ENCODE assay signal across 24 cellular contexts in the genomic region with DNA sequence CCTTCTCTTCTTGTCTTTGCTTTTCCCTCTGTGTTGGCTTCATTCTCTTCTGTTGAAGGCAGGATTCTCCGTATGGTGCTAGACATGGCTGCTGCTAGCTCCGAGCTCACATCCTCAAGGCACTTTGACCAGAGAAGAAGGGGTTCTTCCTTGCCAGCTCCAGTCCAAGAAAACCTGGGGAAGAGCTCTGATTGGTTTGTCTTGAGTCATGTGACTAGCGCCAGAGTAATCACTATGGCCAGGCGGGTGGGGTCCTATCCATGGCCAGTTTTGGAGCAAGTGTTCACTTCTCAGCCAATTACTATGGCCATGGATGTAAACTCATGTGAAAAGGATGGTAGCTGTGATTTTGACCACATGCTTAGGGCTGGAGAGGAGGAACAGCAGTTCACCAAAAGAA.
A peak's percentile ranks its signal among the peaks of the same experiment; 100 is the strongest.
DNase-seq lines count a peak whose midpoint lies in the region; ATAC-seq, FAIRE-seq and TF ChIP-seq lines count a peak whose summit lies in the region.
"Had no signal": no experiment of that assay in that cellular context is flagged by ENCODE, and none has a peak within 500 bp of the region (broad histone marks: within the 10 kb centered on the region; RNA-seq: fewer than 3 reads in every experiment).

No MANE protein-coding gene starts in this region.

- no peak overlapping the region for H2AFZ ChIP-seq in K562 (ENCODE audit: low read depth, low read length)

- H3K4me1 ChIP-seq in K562 (replicated peaks in 1 of 2; ENCODE audit: control insufficient read depth in 2 of 2, insufficient read depth in 2 of 2, low read length in 2 of 2) (no peaks in the 10 kb centered on the region), Caco-2 (no peaks in the 10 kb centered on the region)
- H3K4me1 ChIP-seq in effector memory CD4-positive, alpha-beta T cell (ENCODE audit: control insufficient read depth, insufficient read depth, low read length, poor library complexity, severe bottlenecking): no peaks in the 10 kb centered on the region
- H3K4me1 ChIP-seq: BLaER1 had no signal

- no peaks in the 10 kb centered on the region for H3K9me1 ChIP-seq in K562 (ENCODE audit: control insufficient read depth, insufficient read depth, low read length)

- no peak for FAIRE-seq in K562 (lab: Jason Lieb, UNC)
- FAIRE-seq: A204.1, D721Med, GM12891, GM18507, H1 had no signal

- no peak for TF ChIP-seq EP300 in K562 (IDR thresholded peaks at IDR 0.05; ENCODE audit: low read length)

- peaks cover 3% of the 10 kb centered on the region for H3K36me3 Mint-ChIP-seq in activated CD4-positive, alpha-beta T cell treated with anti-CD3 and anti-CD28 coated beads for 36 hours (ENCODE audit: low read depth)
- no peaks in the 10 kb centered on the region for H3K36me3 Mint-ChIP-seq in activated naive CD4-positive, alpha-beta T cell treated with anti-CD3 and anti-CD28 coated beads for 36 hours (ENCODE audit: low read depth)
- H3K36me3 Mint-ChIP-seq in Caco-2 (ENCODE audit: insufficient read depth, unreplicated experiment): no peaks in the 10 kb centered on the region
- no peaks in the 10 kb centered on the region for H3K36me3 Mint-ChIP-seq in activated T-cell treated with anti-CD3 and anti-CD28 coated beads, Interleukin-2, amount 50 U/mL, for 72 hours (ENCODE audit: insufficient read depth in 2 of 2)
- H3K36me3 Mint-ChIP-seq: CD4-positive, CD25-positive, alpha-beta regulatory T cell; CD8-positive, alpha-beta T cell had no signal

- intact Hi-C loops in activated CD4-positive, alpha-beta T cell treated with anti-CD3 and anti-CD28 coated beads for 36 hours (cut with DNase I, micrococcal nuclease): loop anchor here in 1 of 2 experiments (5.0 kb wide), 1 partner anchor 361 kb away; no protein-coding TSS in a partner anchor
- intact Hi-C loops in activated naive CD4-positive, alpha-beta T cell treated with anti-CD3 and anti-CD28 coated beads for 36 hours (cut with micrococcal nuclease): no loop called here
- intact Hi-C loops in K562 (cut with micrococcal nuclease) (no loop called here), Caco-2 (cut with micrococcal nuclease; ENCODE audit: unreplicated experiment) (no loop called here)

- in situ Hi-C loops in K562 (cut with MboI): no loop called here

- TF ChIP-seq RAD21 in K562 (CRISPR knock-in tag; conservative IDR thresholded peaks at IDR 0.05 in 1 of 2, IDR thresholded peaks at IDR 0.05 in 1 of 2): no peak

- H4K20me1 ChIP-seq in K562 (replicated peaks; ENCODE audit: control insufficient read depth, insufficient read depth, low read length): no peaks in the 10 kb centered on the region
- H4K20me1 ChIP-seq: BLaER1 had no signal

- peaks cover 52% of the 10 kb centered on the region for H3K4me1 Mint-ChIP-seq in activated CD4-positive, alpha-beta T cell treated with anti-CD3 and anti-CD28 coated beads for 36 hours
- H3K4me1 Mint-ChIP-seq in activated naive CD4-positive, alpha-beta T cell treated with anti-CD3 and anti-CD28 coated beads for 36 hours (ENCODE audit: low read depth): peaks cover 46% of the 10 kb centered on the region
- H3K4me1 Mint-ChIP-seq in Caco-2 (ENCODE audit: low read depth, unreplicated experiment): no peaks in the 10 kb centered on the region
- peaks cover 38% of the 10 kb centered on the region for H3K4me1 Mint-ChIP-seq in activated T-cell treated with anti-CD3 and anti-CD28 coated beads, Interleukin-2, amount 50 U/mL, for 72 hours (ENCODE audit: low read depth)
- H3K4me1 Mint-ChIP-seq: B cell had no signal

- H3K27ac Mint-ChIP-seq in activated CD4-positive, alpha-beta T cell treated with anti-CD3 and anti-CD28 coated beads for 36 hours: peak overlapping the region; percentile 77
- peak overlapping the region; percentile 57 for H3K27ac Mint-ChIP-seq in activated naive CD4-positive, alpha-beta T cell treated with anti-CD3 and anti-CD28 coated beads for 36 hours
- no peak overlapping the region for H3K27ac Mint-ChIP-seq in Caco-2 (ENCODE audit: unreplicated experiment)
- no peak overlapping the region for H3K27ac Mint-ChIP-seq in activated T-cell treated with anti-CD3 and anti-CD28 coated beads, Interleukin-2, amount 50 U/mL, for 72 hours
- H3K27ac Mint-ChIP-seq: B cell; CD4-positive, CD25-positive, alpha-beta regulatory T cell; CD8-positive, alpha-beta T cell had no signal

- H3K27ac ChIP-seq in K562 (ENCODE audit: extremely low read depth, low read depth, low read length): no peak overlapping the region
- no peak overlapping the region for H3K27ac ChIP-seq in effector memory CD4-positive, alpha-beta T cell (ENCODE audit: insufficient read depth, low read length, poor library complexity, severe bottlenecking)
- H3K27ac ChIP-seq: 22Rv1, BLaER1, C4-2B had no signal

- TF ChIP-seq POLR2A in K562 (conservative IDR thresholded peaks at IDR 0.05): no peak

- no peak for TF ChIP-seq CTCF in K562 (IDR thresholded peaks at IDR 0.05 in 2 of 3, conservative IDR thresholded peaks at IDR 0.05 in 1 of 3; ENCODE audit: insufficient read depth in 2 of 3, low read depth in 1 of 3, low read length in 3 of 3)
- no peak for TF ChIP-seq CTCF in Caco-2 (IDR thresholded peaks at IDR 0.05; ENCODE audit: insufficient read depth in 1 of 2, low read depth in 1 of 2, low read length in 1 of 2, severe bottlenecking in 1 of 2, unreplicated experiment in 1 of 2)

- POLR2A ChIA-PET in activated CD4-positive, alpha-beta T cell treated with anti-CD3 and anti-CD28 coated beads for 36 hours (lab: Charles Lee): interaction anchor here (0.9 kb wide), 1 partner anchor 506 kb away, joined by 4 read pairs; no protein-coding TSS in a partner anchor
- POLR2A ChIA-PET in K562 (lab: Yijun Ruan, JAX) (no interaction called here), Caco-2 (lab: Charles Lee) (no interaction called here)

- BruUV-seq in K562 (replicated peaks; lab: Mats Ljungman, UMichigan) (no TSS peak), Caco-2 (replicated peaks; lab: Mats Ljungman, UMichigan) (no TSS peak)

- ATAC-seq in activated CD4-positive, alpha-beta T cell treated with anti-CD3 and anti-CD28 coated beads for 36 hours: no peak
- ATAC-seq in K562: peak; percentile 31; the same call in 1 of the 3 replicates
- ATAC-seq in activated T-cell treated with anti-CD3 and anti-CD28 coated beads, Interleukin-2, amount 50 U/mL, for 72 hours (replicated peaks in 1 of 2): no peak
- ATAC-seq: CD8-positive, alpha-beta T cell had no signal

- no peak overlapping the region for H3K9ac ChIP-seq in K562 (ENCODE audit: insufficient read depth in 1 of 2, low read depth in 2 of 2, low read length in 2 of 2)
- H3K9ac ChIP-seq: BLaER1 had no signal

- no peak overlapping the region for H3K4me3 ChIP-seq in K562
- H3K4me3 ChIP-seq in Caco-2 (ENCODE audit: low read depth, low read length): no peak overlapping the region
- H3K4me3 ChIP-seq in effector memory CD4-positive, alpha-beta T cell (ENCODE audit: insufficient read depth, low read depth, low read length, poor library complexity, severe bottlenecking): no peak overlapping the region
- H3K4me3 ChIP-seq: BLaER1 had no signal

- H3K9me3 Mint-ChIP-seq in activated CD4-positive, alpha-beta T cell treated with anti-CD3 and anti-CD28 coated beads for 36 hours (ENCODE audit: low read depth): peaks cover 2% of the 10 kb centered on the region
- no peaks in the 10 kb centered on the region for H3K9me3 Mint-ChIP-seq in activated naive CD4-positive, alpha-beta T cell treated with anti-CD3 and anti-CD28 coated beads for 36 hours
- no peaks in the 10 kb centered on the region for H3K9me3 Mint-ChIP-seq in Caco-2 (ENCODE audit: unreplicated experiment)
- H3K9me3 Mint-ChIP-seq in activated T-cell treated with anti-CD3 and anti-CD28 coated beads, Interleukin-2, amount 50 U/mL, for 72 hours: no peaks in the 10 kb centered on the region
- H3K9me3 Mint-ChIP-seq: CD8-positive, alpha-beta T cell had no signal

- no peak overlapping the region for H3K4me2 ChIP-seq in K562 (ENCODE audit: insufficient read depth, low read length)
- H3K4me2 ChIP-seq: BLaER1 had no signal

- WGBS in K562 (ENCODE audit: insufficient coverage, low coverage, missing lambda C conversion rate): 0% methylated on average over 3 of the region's 4 CpGs

- CTCF ChIA-PET in activated CD4-positive, alpha-beta T cell treated with anti-CD3 and anti-CD28 coated beads for 36 hours (lab: Charles Lee): interaction anchor here (1.4 to 2.6 kb wide), 2 partner anchors 11 to 12 kb away, joined by 4 to 10 read pairs; no protein-coding TSS in a partner anchor
- CTCF ChIA-PET in activated naive CD4-positive, alpha-beta T cell treated with anti-CD3 and anti-CD28 coated beads for 36 hours (lab: Charles Lee): interaction anchor here (0.6 to 1.7 kb wide), 2 partner anchors 11 to 171 kb away, joined by 3 to 4 read pairs; no protein-coding TSS in a partner anchor
- CTCF ChIA-PET in K562 (lab: Yijun Ruan, JAX; ENCODE audit: low intra/inter-chr PET ratio): no interaction called here
- CTCF ChIA-PET in Caco-2 (lab: Charles Lee): no interaction called here

- no peak for DNase-seq in activated CD4-positive, alpha-beta T cell treated with anti-CD3 and anti-CD28 coated beads for 36 hours
- DNase-seq in activated CD4-positive, alpha-beta T cell treated with anti-CD3 and anti-CD28 coated beads for 48 hours: no peak
- DNase-seq in activated naive CD4-positive, alpha-beta T cell treated with anti-CD3 and anti-CD28 coated beads for 36 hours: no peak
- no peak for DNase-seq in activated naive CD4-positive, alpha-beta T cell treated with Interleukin-2 at 50 U/mL for 16 hours
- DNase-seq in K562 (ENCODE audit: extremely low read depth in 1 of 4, low spot score in 3 of 4): peak in 1 of 4 experiments; percentile 5
- no peak for DNase-seq in Caco-2
- DNase-seq in effector memory CD4-positive, alpha-beta T cell: no peak
- DNase-seq in activated T-cell treated with anti-CD3 and anti-CD28 coated beads, Interleukin-2, amount 50 U/mL, for 72 hours: no peak
- DNase-seq: CD4-positive, CD25-positive, alpha-beta regulatory T cell; CD8-positive, alpha-beta T cell; DMS 273 treated with DMSO at 0.1 percent for 48 hours; DMS79 treated with DMSO at 0.1 percent for 48 hours; GF-D8; H7; HCEC 1CT had no signal

- H3K27me3 Mint-ChIP-seq in activated CD4-positive, alpha-beta T cell treated with anti-CD3 and anti-CD28 coated beads for 36 hours: no peaks in the 10 kb centered on the region
- H3K27me3 Mint-ChIP-seq in activated naive CD4-positive, alpha-beta T cell treated with anti-CD3 and anti-CD28 coated beads for 36 hours (ENCODE audit: low read depth): no peaks in the 10 kb centered on the region
- H3K27me3 Mint-ChIP-seq in Caco-2 (ENCODE audit: insufficient read depth, unreplicated experiment): no peaks in the 10 kb centered on the region
- H3K27me3 Mint-ChIP-seq in activated T-cell treated with anti-CD3 and anti-CD28 coated beads, Interleukin-2, amount 50 U/mL, for 72 hours (ENCODE audit: low read depth): peaks cover 12% of the 10 kb centered on the region
- H3K27me3 Mint-ChIP-seq: B cell; CD4-positive, CD25-positive, alpha-beta regulatory T cell had no signal

- H3K36me3 ChIP-seq in K562 (ENCODE audit: control insufficient read depth, insufficient read depth, low read length) (no peaks in the 10 kb centered on the region), Caco-2 (ENCODE audit: control insufficient read depth, insufficient read depth, low read length) (no peaks in the 10 kb centered on the region)
- H3K36me3 ChIP-seq in effector memory CD4-positive, alpha-beta T cell (ENCODE audit: control insufficient read depth, insufficient read depth, low read length): no peaks in the 10 kb centered on the region
- H3K36me3 ChIP-seq: BLaER1 had no signal

- H3K9me3 ChIP-seq in K562 (replicated peaks; ENCODE audit: control insufficient read depth, insufficient read depth, low read depth, low read length) (no peaks in the 10 kb centered on the region), Caco-2 (no peaks in the 10 kb centered on the region)
- H3K9me3 ChIP-seq in effector memory CD4-positive, alpha-beta T cell (ENCODE audit: control insufficient read depth, low read length): no peaks in the 10 kb centered on the region
- H3K9me3 ChIP-seq: BLaER1 had no signal

- H3K27me3 ChIP-seq in K562 (ENCODE audit: control insufficient read depth in 2 of 2, insufficient read depth in 2 of 2, low read length in 2 of 2) (no peaks in the 10 kb centered on the region), Caco-2 (replicated peaks; ENCODE audit: control insufficient read depth, insufficient read depth, low read length) (no peaks in the 10 kb centered on the region)
- H3K27me3 ChIP-seq in effector memory CD4-positive, alpha-beta T cell (replicated peaks; ENCODE audit: control insufficient read depth, insufficient read depth, low read length, poor library complexity, severe bottlenecking): no peaks in the 10 kb centered on the region
- H3K27me3 ChIP-seq: BLaER1 had no signal

- H3K4me3 Mint-ChIP-seq in activated CD4-positive, alpha-beta T cell treated with anti-CD3 and anti-CD28 coated beads for 36 hours: no peak overlapping the region
- no peak overlapping the region for H3K4me3 Mint-ChIP-seq in activated naive CD4-positive, alpha-beta T cell treated with anti-CD3 and anti-CD28 coated beads for 36 hours
- no peak overlapping the region for H3K4me3 Mint-ChIP-seq in Caco-2 (ENCODE audit: unreplicated experiment)
- no peak overlapping the region for H3K4me3 Mint-ChIP-seq in activated T-cell treated with anti-CD3 and anti-CD28 coated beads, Interleukin-2, amount 50 U/mL, for 72 hours
- H3K4me3 Mint-ChIP-seq: B cell; CD4-positive, CD25-positive, alpha-beta regulatory T cell; CD8-positive, alpha-beta T cell had no signal

- H3K79me2 ChIP-seq in K562 (ENCODE audit: control insufficient read depth, insufficient read depth, low read length): no peaks in the 10 kb centered on the region

Comparison
In these comparisons a context has a peak if more than half of its experiments do, and no peak if none do; other contexts are left out.
1. H3K27ac Mint-ChIP-seq: peak in activated CD4-positive, alpha-beta T cell treated with anti-CD3 and anti-CD28 coated beads for 36 hours (single experiment) and activated naive CD4-positive, alpha-beta T cell treated with anti-CD3 and anti-CD28 coated beads for 36 hours (single experiment); none in Caco-2 (single experiment) and activated T-cell treated with anti-CD3 and anti-CD28 coated beads, Interleukin-2, amount 50 U/mL, for 72 hours (single experiment).
2. CTCF ChIA-PET loops: an anchor here in activated CD4-positive, alpha-beta T cell treated with anti-CD3 and anti-CD28 coated beads for 36 hours (1.4 to 2.6 kb wide) and activated naive CD4-positive, alpha-beta T cell treated with anti-CD3 and anti-CD28 coated beads for 36 hours (0.6 to 1.7 kb wide); none called in K562 and Caco-2.